ENCODE assay signal across 8 cellular contexts in the genomic region with DNA sequence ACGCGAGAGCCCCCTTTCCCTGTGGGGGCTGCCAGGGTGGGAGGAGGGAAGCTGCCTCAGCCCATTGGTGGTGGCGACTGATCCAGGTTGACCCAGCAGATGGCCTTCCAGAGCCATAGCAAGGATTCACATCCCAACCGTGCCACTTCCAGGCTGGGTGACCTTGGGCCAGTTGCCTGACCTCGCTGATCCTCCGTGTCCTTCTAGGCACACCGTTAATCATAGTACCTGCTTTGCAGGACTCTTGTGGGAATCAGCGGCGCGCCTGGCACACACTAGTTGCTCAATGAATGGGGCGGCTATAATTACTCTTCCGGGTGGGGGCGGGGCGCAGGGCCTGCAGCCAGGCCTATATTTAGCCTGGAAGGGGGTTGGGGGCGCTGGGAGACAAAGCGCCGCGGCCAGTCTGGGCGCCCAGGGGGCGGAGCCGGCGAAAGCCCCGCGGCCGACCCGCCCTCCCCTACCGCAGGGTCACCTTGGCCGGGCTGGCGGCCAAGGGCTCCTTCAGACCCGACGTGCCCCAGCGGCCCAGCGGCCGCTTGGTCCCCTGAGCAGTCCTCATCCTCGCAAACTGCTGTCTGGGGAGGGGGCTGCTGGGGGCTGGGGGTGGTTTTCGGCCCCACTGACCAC. TPM values are rescaled to one million over a fixed set of nuclear protein-coding genes. Genes with fewer than 3 reads are reported as not detected.
DNase-seq lines count a peak whose midpoint lies in the region; ATAC-seq and TF ChIP-seq lines count a peak whose summit lies in the region.

No MANE protein-coding gene starts in this region.

- intact Hi-C loops in CD4-positive, alpha-beta memory T cell (cut with micrococcal nuclease) = no loop called here
- intact Hi-C loops in thyroid gland (cut with DNase I) = no loop called here

- no peaks in the 10 kb centered on the region for H3K36me3 Mint-ChIP-seq in CD4-positive, alpha-beta memory T cell

- ATAC-seq in HG03457 (IDR thresholded peaks at IDR 0.05; ENCODE audit: unreplicated experiment) = no peak

- no peaks in the 10 kb centered on the region for H3K9me3 ChIP-seq in CD4-positive, alpha-beta memory T cell (ENCODE audit: control insufficient read depth in 1 of 2, low read length in 2 of 2)
- H3K9me3 ChIP-seq in mucosa of stomach (ENCODE audit: control insufficient read depth, low read length) = no peaks in the 10 kb centered on the region
- no peaks in the 10 kb centered on the region for H3K9me3 ChIP-seq in thyroid gland

- H3K4me1 ChIP-seq in CD4-positive, alpha-beta memory T cell (ENCODE audit: insufficient read depth, low read length) = peaks cover 13% of the 10 kb centered on the region
- H3K4me1 ChIP-seq in mucosa of stomach (ENCODE audit: control insufficient read depth, insufficient read depth, low read length) (peaks cover 20% of the 10 kb centered on the region), thyroid gland (peaks cover 41 to 42% of the 10 kb centered on the region in 2 donors)

- H3K4me3 Mint-ChIP-seq in CD4-positive, alpha-beta memory T cell = peak overlapping the region in 5 of 8 donors; percentile 6 to 46 (median 15)

- TF ChIP-seq POLR2A in thyroid gland (IDR thresholded peaks at IDR 0.05) = peak in 1 of 2 donors; percentile 50

- H3K36me3 ChIP-seq in CD4-positive, alpha-beta memory T cell (ENCODE audit: insufficient read depth, low read length) = no peaks in the 10 kb centered on the region
- H3K36me3 ChIP-seq in mucosa of stomach (ENCODE audit: control insufficient read depth, insufficient read depth, low read length) (no peaks in the 10 kb centered on the region), thyroid gland (no peaks in the 10 kb centered on the region)

- peak overlapping the region; percentile 59 for H3K9ac ChIP-seq in mucosa of stomach (ENCODE audit: low read length)

- H3K27ac Mint-ChIP-seq in CD4-positive, alpha-beta memory T cell = no peak overlapping the region

- H3K9me3 Mint-ChIP-seq in CD4-positive, alpha-beta memory T cell = no peaks in the 10 kb centered on the region

- peaks cover 0 to 4% (median 4%) of the 10 kb centered on the region in 4 donors for H3K4me1 Mint-ChIP-seq in CD4-positive, alpha-beta memory T cell

- no peak overlapping the region for H3K4me3 ChIP-seq in CD4-positive, alpha-beta memory T cell (ENCODE audit: low read length in 2 of 2)
- no peak overlapping the region for H3K4me3 ChIP-seq in epithelial cell of esophagus (ENCODE audit: low read length)
- no peak overlapping the region for H3K4me3 ChIP-seq in mucosa of stomach (ENCODE audit: low read length)
- H3K4me3 ChIP-seq in thyroid gland (replicated peaks in 1 of 3) = peak overlapping the region in 2 of 3 donors; percentile 12 to 28

- POLR2A ChIA-PET in CD4-positive, alpha-beta memory T cell (lab: Charles Lee; ENCODE audit: partially characterized antibody) = no interaction called here

- WGBS in thyroid gland, 2 donors = 8 to 12% methylated on average over 7 to 27 of the region's 36 CpGs

- H3K27me3 Mint-ChIP-seq in CD4-positive, alpha-beta memory T cell = peaks cover 2 to 20% of the 10 kb centered on the region in 2 donors

- H3K27ac ChIP-seq in CD4-positive, alpha-beta memory T cell (ENCODE audit: low read depth, low read length) = no peak overlapping the region
- peak overlapping the region; percentile 88 to 96 (median 89) for H3K27ac ChIP-seq in thyroid gland

- DNase-seq in CD4-positive, alpha-beta memory T cell = no peak
- peak; percentile 54 for DNase-seq in HT1080 (ENCODE audit: low read depth)
- DNase-seq in UCSD-AML1 (lab: John Stamatoyannopoulos, UW; ENCODE audit: unreplicated experiment) = peak; percentile 81
- DNase-seq in epithelial cell of esophagus (ENCODE audit: low read depth) = peak; percentile 59
- peak; percentile 95 for DNase-seq in thyroid gland
- DNase-seq in middle frontal gyrus (ENCODE audit: extremely low spot score, low spot score) = no peak

- H3K27me3 ChIP-seq in CD4-positive, alpha-beta memory T cell (ENCODE audit: insufficient read depth, low read length) = no peaks in the 10 kb centered on the region
- peaks cover 5% of the 10 kb centered on the region for H3K27me3 ChIP-seq in mucosa of stomach (ENCODE audit: control insufficient read depth, insufficient read depth, low read length)
- H3K27me3 ChIP-seq in thyroid gland = no peaks in the 10 kb centered on the region

- CTCF ChIA-PET in CD4-positive, alpha-beta memory T cell (lab: Charles Lee; ENCODE audit: partially characterized antibody) = interaction anchor here (1.2 to 1.6 kb wide), 2 partner anchors 67 to 177 kb away, joined by 3 to 4 read pairs; no protein-coding TSS in a partner anchor

- TF ChIP-seq CTCF in epithelial cell of esophagus (IDR thresholded peaks at IDR 0.05; ENCODE audit: insufficient read depth, low read depth, low read length, missing control alignments) = no peak
- no peak for TF ChIP-seq CTCF in thyroid gland (IDR thresholded peaks at IDR 0.05)

RNA-seq across cellular contexts. Expression of a gene that starts 5.1 kb away (rescaled TPM):
- not detected for total RNA-seq in CD4-positive, alpha-beta memory T cell
- not detected for polyA plus RNA-seq in CD4-positive, alpha-beta memory T cell
- not detected in 2 replicates for total RNA-seq in HT1080 (2014; rRNA removed; shearing (Covaris generic))
- not detected in 2 replicates for polyA plus RNA-seq in HT1080 (2015; cell fraction: cytosol; rRNA removed)
- not detected in 2 replicates for polyA plus RNA-seq in HT1080 (2015; cell fraction: nucleus; rRNA removed)
- 1 to 10 TPM in 3 of 4 donors, under 1 TPM in 1; 0.81 to 9.0 (median 2.9) TPM for total RNA-seq in thyroid gland

RNA-seq across cellular contexts. Expression of a gene that starts 8.7 kb away (rescaled TPM):
- total RNA-seq in CD4-positive, alpha-beta memory T cell = not detected
- not detected for polyA plus RNA-seq in CD4-positive, alpha-beta memory T cell
- not detected in 2 replicates for total RNA-seq in HT1080 (2014; rRNA removed; shearing (Covaris generic))
- polyA plus RNA-seq in HT1080 (2015; cell fraction: cytosol; rRNA removed) = not detected in 2 replicates
- not detected in 2 replicates for polyA plus RNA-seq in HT1080 (2015; cell fraction: nucleus; rRNA removed)
- total RNA-seq in thyroid gland = under 1 TPM in 2 of 4 donors, not detected in 2; 0.11 to 0.63 TPM

RNA-seq across cellular contexts. Expression of a gene that starts 9.1 kb away (rescaled TPM):
- total RNA-seq in CD4-positive, alpha-beta memory T cell = not detected
- not detected for polyA plus RNA-seq in CD4-positive, alpha-beta memory T cell
- not detected in 2 replicates for total RNA-seq in HT1080 (2014; rRNA removed; shearing (Covaris generic))
- polyA plus RNA-seq in HT1080 (2015; cell fraction: cytosol; rRNA removed) = not detected in 2 replicates
- polyA plus RNA-seq in HT1080 (2015; cell fraction: nucleus; rRNA removed) = not detected in 2 replicates
- total RNA-seq in thyroid gland = 10 to 100 TPM in 2 of 4 donors, 1 to 10 TPM in 2; 3.9 to 27.1 (median 16.1) TPM

RNA-seq across cellular contexts. Expression of a gene that starts 30.9 kb away (rescaled TPM):
- total RNA-seq in CD4-positive, alpha-beta memory T cell = not detected
- polyA plus RNA-seq in CD4-positive, alpha-beta memory T cell = not detected
- not detected in 2 replicates for total RNA-seq in HT1080 (2014; rRNA removed; shearing (Covaris generic))
- not detected in 2 replicates for polyA plus RNA-seq in HT1080 (2015; cell fraction: cytosol; rRNA removed)
- polyA plus RNA-seq in HT1080 (2015; cell fraction: nucleus; rRNA removed) = 0.22 TPM in 1 of 2 replicates, not detected in the other
- 10 to 100 TPM in 3 of 4 donors, 1 to 10 TPM in 1; 7.1 to 42.2 (median 15.4) TPM for total RNA-seq in thyroid gland

RNA-seq across cellular contexts. Expression of a gene that starts 36.8 kb away (rescaled TPM):
- 10 to 100 TPM; 52.6 to 61.0 TPM for total RNA-seq in CD4-positive, alpha-beta memory T cell
- polyA plus RNA-seq in CD4-positive, alpha-beta memory T cell = 10 to 100 TPM in 1 of 2 donors, 1 to 10 TPM in 1; 5.2 to 24.3 TPM
- total RNA-seq in HT1080 (2014; rRNA removed; shearing (Covaris generic)) = 40.0 and 52.2 TPM in 2 replicates
- 19.8 and 21.0 TPM in 2 replicates for polyA plus RNA-seq in HT1080 (2015; cell fraction: cytosol; rRNA removed)
- polyA plus RNA-seq in HT1080 (2015; cell fraction: nucleus; rRNA removed) = 71.9 and 78.5 TPM in 2 replicates
- 10 to 100 TPM; 31.4 to 52.1 (median 36.1) TPM for total RNA-seq in thyroid gland

Comparison
In these comparisons a context has a peak if more than half of its experiments do, and no peak if none do; other contexts are left out.
1. DNase-seq: peak in HT1080 (single experiment), UCSD-AML1 (single experiment), epithelial cell of esophagus (single experiment) and thyroid gland (2 of 2); none in CD4-positive, alpha-beta memory T cell (0 of 5) and middle frontal gyrus (single experiment).
2. H3K4me3 ChIP-seq: peak in thyroid gland (2 of 3); none in CD4-positive, alpha-beta memory T cell (0 of 2), epithelial cell of esophagus (single experiment) and mucosa of stomach (single experiment).